ENCODE assay signal across 21 cellular contexts in the genomic region with DNA sequence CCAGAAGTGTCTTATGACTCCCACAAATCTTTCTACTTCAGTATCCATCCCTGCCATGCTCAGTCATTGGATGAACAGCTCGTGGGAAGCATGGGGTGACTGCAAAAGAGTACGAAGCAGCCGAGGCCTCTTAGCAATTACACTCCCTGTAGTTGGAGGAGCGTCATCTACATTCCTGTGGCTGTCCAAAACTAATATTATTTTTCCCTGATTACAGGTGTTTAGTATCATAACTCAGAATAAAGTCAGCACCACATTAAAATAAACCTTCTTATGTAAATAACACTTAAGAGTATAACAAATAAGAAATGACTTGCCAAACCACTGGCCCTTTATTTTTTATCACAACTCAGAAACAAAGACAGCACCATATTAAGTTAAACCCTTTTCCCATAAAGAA.
"Had no signal": no experiment of that assay in that cellular context is flagged by ENCODE, and none has a peak within 500 bp of the region (broad histone marks: within the 10 kb centered on the region; RNA-seq: fewer than 3 reads in every experiment).

No MANE protein-coding gene starts in this region.

- H3K4me1 ChIP-seq: right atrium auricular region, thyroid gland, uterus had no signal

- H3K4me1 Mint-ChIP-seq: activated B cell treated with CpG ODN at 0.5 μM for 24 hours; activated CD4-positive, alpha-beta T cell treated with anti-CD3 and anti-CD28 coated beads, Interleukin-2, amount 10 ng/mL, durations not matched to agents 24 days and 14 days; stimulated activated naive B cell treated with anti-CD40 and anti-IgM and Interleukin-4, amounts not matched to agents 10 μg/mL and 1 μg/mL and 100 μg/mL, for 72 hours had no signal

- FAIRE-seq: bronchial epithelial cell had no signal

- H3K9me3 ChIP-seq: right atrium auricular region, thyroid gland, uterus had no signal

- H3K36me3 Mint-ChIP-seq: activated naive CD8-positive, alpha-beta T cell; natural killer cell treated with Interleukin-12 subunit alpha and Interleukin-12 subunit beta and Interleukin-15 and Interleukin-18, amount 100 ng/mL, for 72 hours; stimulated activated naive B cell treated with anti-CD40 and anti-IgM and Interleukin-4, amounts not matched to agents 10 μg/mL and 1 μg/mL and 100 μg/mL, for 72 hours had no signal

- H3K4me3 ChIP-seq: right atrium auricular region, skin epidermis, thyroid gland, uterus had no signal

- H3K9me3 Mint-ChIP-seq: activated CD4-positive, alpha-beta T cell treated with anti-CD3 and anti-CD28 coated beads, Interleukin-2, amount 10 ng/mL, durations not matched to agents 24 days and 14 days had no signal

- H3K27me3 ChIP-seq: right atrium auricular region, thyroid gland, uterus had no signal

- H3K4me3 Mint-ChIP-seq: activated B cell treated with CpG ODN at 0.5 μM for 24 hours; activated CD4-positive, alpha-beta T cell treated with anti-CD3 and anti-CD28 coated beads, Interleukin-2, amount 10 ng/mL, durations not matched to agents 24 days and 14 days; activated naive CD8-positive, alpha-beta T cell; natural killer cell treated with Interleukin-12 subunit alpha and Interleukin-12 subunit beta and Interleukin-15 and Interleukin-18, amount 100 ng/mL, for 72 hours; stimulated activated naive B cell treated with anti-CD40 and anti-IgM and Interleukin-4, amounts not matched to agents 10 μg/mL and 1 μg/mL and 100 μg/mL, for 72 hours had no signal

- H3K27ac Mint-ChIP-seq: activated B cell treated with CpG ODN at 0.5 μM for 24 hours; activated CD4-positive, alpha-beta T cell treated with anti-CD3 and anti-CD28 coated beads, Interleukin-2, amount 10 ng/mL, durations not matched to agents 24 days and 14 days; activated naive CD8-positive, alpha-beta T cell; natural killer cell treated with Interleukin-12 subunit alpha and Interleukin-12 subunit beta and Interleukin-15 and Interleukin-18, amount 100 ng/mL, for 72 hours; progenitor cell of endocrine pancreas; stimulated activated naive B cell treated with anti-CD40 and anti-IgM and Interleukin-4, amounts not matched to agents 10 μg/mL and 1 μg/mL and 100 μg/mL, for 72 hours had no signal

- H3K27ac ChIP-seq: right atrium auricular region, skin epidermis, thyroid gland, uterus had no signal

- H3K27me3 Mint-ChIP-seq: activated B cell treated with CpG ODN at 0.5 μM for 24 hours; activated CD4-positive, alpha-beta T cell treated with anti-CD3 and anti-CD28 coated beads, Interleukin-2, amount 10 ng/mL, durations not matched to agents 24 days and 14 days; activated naive CD8-positive, alpha-beta T cell; natural killer cell treated with Interleukin-12 subunit alpha and Interleukin-12 subunit beta and Interleukin-15 and Interleukin-18, amount 100 ng/mL, for 72 hours; progenitor cell of endocrine pancreas; stimulated activated naive B cell treated with anti-CD40 and anti-IgM and Interleukin-4, amounts not matched to agents 10 μg/mL and 1 μg/mL and 100 μg/mL, for 72 hours had no signal

- H3K36me3 ChIP-seq: right atrium auricular region, thyroid gland, uterus had no signal

- DNase-seq: activated B cell treated with CpG ODN at 0.5 μM for 24 hours; activated CD4-positive, alpha-beta T cell treated with anti-CD3 and anti-CD28 coated beads, Interleukin-2, amount 10 ng/mL, durations not matched to agents 24 days and 14 days; activated gamma-delta T cell treated with Interleukin-2 at 50 U/mL for 16 hours; amygdala; erythroblast; hypothalamus; left ventricle myocardium superior; mesenchymal stem cell; occipital lobe; stimulated activated CD4-positive, alpha-beta T cell treated with anti-CD3 and anti-CD28 coated beads, Interleukin-15, amount 100 ng/mL, for 24 hours; stimulated activated CD4-positive, alpha-beta T cell treated with anti-CD3 and anti-CD28 coated beads, Interleukin-4, amount 100 ng/mL, for 1 hour; stimulated activated naive B cell treated with anti-CD40 and anti-IgM and Interleukin-4, amounts not matched to agents 10 μg/mL and 1 μg/mL and 100 μg/mL, for 72 hours; T-helper 2 cell; thyroid gland; uterus had no signal
